16 cellular contexts compared by ENCODE assay signal in the genomic region with DNA sequence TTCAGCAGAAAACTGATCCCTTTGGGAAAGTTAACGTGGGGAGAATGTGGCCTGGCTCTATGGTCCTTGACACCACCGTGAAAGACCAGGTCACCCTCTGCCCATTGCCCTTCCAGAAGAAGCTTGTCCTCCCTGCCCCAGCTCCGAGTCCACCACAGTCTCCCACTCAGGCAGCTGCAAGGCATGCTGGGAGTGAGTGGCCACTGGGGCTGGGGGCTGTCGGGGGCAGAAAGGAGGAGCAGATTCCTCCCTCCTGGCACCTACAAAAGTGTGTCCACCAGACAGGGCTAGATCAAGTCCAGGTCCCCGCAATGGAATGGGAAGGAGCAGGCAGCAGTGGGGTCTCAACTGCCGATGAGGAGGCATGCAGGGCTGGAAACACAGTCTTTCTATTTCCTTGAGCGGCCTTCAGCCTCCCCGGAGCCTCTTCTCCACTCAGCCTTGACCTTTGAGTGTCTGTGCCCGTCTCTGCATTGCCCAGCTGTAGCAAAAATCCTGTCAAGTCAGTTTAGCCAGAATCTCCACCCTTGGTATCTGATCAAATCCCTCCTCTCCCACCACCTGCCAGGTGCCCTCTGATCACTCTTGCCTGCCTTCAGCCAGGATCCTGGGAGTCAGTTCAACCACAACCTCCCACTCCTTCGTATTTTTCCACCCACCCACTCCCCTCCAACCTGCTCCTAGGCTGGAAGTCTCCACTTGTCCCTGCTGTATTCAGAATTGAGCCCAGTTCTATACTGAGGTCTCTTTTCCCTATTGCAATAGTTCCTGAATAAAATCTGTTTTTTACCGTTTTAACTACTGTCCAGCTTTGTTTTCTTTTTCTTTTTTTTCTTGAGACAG. TPM values are rescaled to one million over a fixed set of nuclear protein-coding genes. Genes with fewer than 3 reads are reported as not detected.
DNase-seq lines count a peak whose midpoint lies in the region; ATAC-seq and TF ChIP-seq lines count a peak whose summit lies in the region.
"Had no signal": no experiment of that assay in that cellular context is flagged by ENCODE, and none has a peak within 500 bp of the region (broad histone marks: within the 10 kb centered on the region; RNA-seq: fewer than 3 reads in every experiment).

No MANE protein-coding gene starts in this region.

- no peak for TF ChIP-seq CTCF in nephron progenitor cell (IDR thresholded peaks at IDR 0.05)

- CTCF ChIA-PET in activated CD4-positive, alpha-beta memory T cell treated with anti-CD3 and anti-CD28 coated beads for 36 hours (lab: Charles Lee), result interaction anchor here (0.6 kb wide), 1 partner anchor 22 kb away, joined by 3 read pairs; no protein-coding TSS in a partner anchor

- ATAC-seq in SK-N-SH treated with all-trans-retinoic acid at 6 μM for 48 hours, result no peak; the same call in 2 of the 3 replicates

- peak; percentile 25 for DNase-seq in SIG-M5 treated with dmso at 0.1 percent for 504 hours (lab: John Stamatoyannopoulos, UW; ENCODE audit: unreplicated experiment)
- DNase-seq in SIG-M5 (lab: John Stamatoyannopoulos, UW), result no peak
- peak in 1 of 61 donors; percentile 24 for DNase-seq in caudate nucleus (lab: John Stamatoyannopoulos, UW)
- no peak for DNase-seq in nephron progenitor cell
- no peak for DNase-seq in middle frontal gyrus (ENCODE audit: extremely low spot score, low spot score)
- no peak for DNase-seq in EL
- DNase-seq in activated CD4-positive, alpha-beta memory T cell treated with anti-CD3 and anti-CD28 coated beads for 36 hours, result no peak
- DNase-seq: AML-193; CD4-positive, alpha-beta T cell; H7; Karpas-422; NCI-H1105 treated with DMSO at 0.1 percent for 48 hours; NCI-H187; NCI-H2171; RPMI8226 had no signal

- H3K4me3 Mint-ChIP-seq in nephron progenitor cell, result no peak overlapping the region
- no peak overlapping the region for H3K4me3 Mint-ChIP-seq in activated CD4-positive, alpha-beta memory T cell treated with anti-CD3 and anti-CD28 coated beads for 36 hours
- H3K4me3 Mint-ChIP-seq: CD4-positive, alpha-beta T cell had no signal

- H3K27ac ChIP-seq in caudate nucleus (ENCODE audit: low read depth, low read length), result peak overlapping the region; percentile 6

- intact Hi-C loops in activated CD4-positive, alpha-beta memory T cell treated with anti-CD3 and anti-CD28 coated beads for 36 hours (cut with micrococcal nuclease), result no loop called here

- no peaks in the 10 kb centered on the region for H3K36me3 Mint-ChIP-seq in nephron progenitor cell (ENCODE audit: low read depth)
- H3K36me3 Mint-ChIP-seq in activated CD4-positive, alpha-beta memory T cell treated with anti-CD3 and anti-CD28 coated beads for 36 hours, result no peaks in the 10 kb centered on the region

- H3K27me3 Mint-ChIP-seq in nephron progenitor cell (ENCODE audit: low read depth, poor library complexity), result peaks cover 6% of the 10 kb centered on the region
- no peaks in the 10 kb centered on the region for H3K27me3 Mint-ChIP-seq in activated CD4-positive, alpha-beta memory T cell treated with anti-CD3 and anti-CD28 coated beads for 36 hours
- H3K27me3 Mint-ChIP-seq: CD4-positive, alpha-beta T cell had no signal

- H3K4me1 Mint-ChIP-seq in nephron progenitor cell, result peaks cover 21% of the 10 kb centered on the region
- no peaks in the 10 kb centered on the region for H3K4me1 Mint-ChIP-seq in activated CD4-positive, alpha-beta memory T cell treated with anti-CD3 and anti-CD28 coated beads for 36 hours (ENCODE audit: low read depth)

- POLR2A ChIA-PET in activated CD4-positive, alpha-beta memory T cell treated with anti-CD3 and anti-CD28 coated beads for 36 hours (lab: Charles Lee), result no interaction called here

- H3K27ac Mint-ChIP-seq in nephron progenitor cell, result peak overlapping the region; percentile 64
- no peak overlapping the region for H3K27ac Mint-ChIP-seq in activated CD4-positive, alpha-beta memory T cell treated with anti-CD3 and anti-CD28 coated beads for 36 hours
- H3K27ac Mint-ChIP-seq: CD4-positive, alpha-beta T cell had no signal

- no peaks in the 10 kb centered on the region for H3K9me3 Mint-ChIP-seq in nephron progenitor cell
- H3K9me3 Mint-ChIP-seq in activated CD4-positive, alpha-beta memory T cell treated with anti-CD3 and anti-CD28 coated beads for 36 hours, result no peaks in the 10 kb centered on the region
- H3K9me3 Mint-ChIP-seq: CD4-positive, alpha-beta T cell had no signal

TF ChIP-seq in SK-N-SH treated with all-trans-retinoic acid at 6 μM for 48 hours, 23 proteins besides CTCF, POLR2A, EP300 and RAD21 (continues in another document):
- TF ChIP-seq ZNF8 (CRISPR knock-in tag; IDR thresholded peaks at IDR 0.05) (no peak), ZNF70 (CRISPR knock-in tag; IDR thresholded peaks at IDR 0.05) (no peak), ESRRG (CRISPR knock-in tag; IDR thresholded peaks at IDR 0.05) (no peak), ISL1 (CRISPR knock-in tag; IDR thresholded peaks at IDR 0.05) (no peak), ZNF565 (CRISPR knock-in tag; conservative IDR thresholded peaks at IDR 0.05; ENCODE audit: low read depth) (no peak), ZFP3 (CRISPR knock-in tag; IDR thresholded peaks at IDR 0.05) (no peak), BACH2 (CRISPR knock-in tag; IDR thresholded peaks at IDR 0.05; ENCODE audit: borderline replicate concordance) (no peak), TOX (CRISPR knock-in tag; IDR thresholded peaks at IDR 0.05; ENCODE audit: borderline replicate concordance) (no peak), GLIS3 (CRISPR knock-in tag; IDR thresholded peaks at IDR 0.05) (no peak), PPARA (CRISPR knock-in tag; IDR thresholded peaks at IDR 0.05; ENCODE audit: borderline replicate concordance) (no peak), ZFP30 (CRISPR knock-in tag; IDR thresholded peaks at IDR 0.05) (no peak), SNAI2 (CRISPR knock-in tag; IDR thresholded peaks at IDR 0.05) (no peak), TCF4 (CRISPR knock-in tag; IDR thresholded peaks at IDR 0.05; ENCODE audit: borderline replicate concordance) (no peak)
- TF ChIP-seq, protein P1, sequence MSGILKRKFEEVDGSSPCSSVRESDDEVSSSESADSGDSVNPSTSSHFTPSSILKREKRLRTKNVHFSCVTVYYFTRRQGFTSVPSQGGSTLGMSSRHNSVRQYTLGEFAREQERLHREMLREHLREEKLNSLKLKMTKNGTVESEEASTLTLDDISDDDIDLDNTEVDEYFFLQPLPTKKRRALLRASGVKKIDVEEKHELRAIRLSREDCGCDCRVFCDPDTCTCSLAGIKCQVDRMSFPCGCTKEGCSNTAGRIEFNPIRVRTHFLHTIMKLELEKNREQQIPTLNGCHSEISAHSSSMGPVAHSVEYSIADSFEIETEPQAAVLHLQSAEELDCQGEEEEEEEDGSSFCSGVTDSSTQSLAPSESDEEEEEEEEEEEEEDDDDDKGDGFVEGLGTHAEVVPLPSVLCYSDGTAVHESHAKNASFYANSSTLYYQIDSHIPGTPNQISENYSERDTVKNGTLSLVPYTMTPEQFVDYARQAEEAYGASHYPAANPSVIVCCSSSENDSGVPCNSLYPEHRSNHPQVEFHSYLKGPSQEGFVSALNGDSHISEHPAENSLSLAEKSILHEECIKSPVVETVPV (CRISPR knock-in tag; IDR thresholded peaks at IDR 0.05), result no peak
- TF ChIP-seq, protein P2, sequence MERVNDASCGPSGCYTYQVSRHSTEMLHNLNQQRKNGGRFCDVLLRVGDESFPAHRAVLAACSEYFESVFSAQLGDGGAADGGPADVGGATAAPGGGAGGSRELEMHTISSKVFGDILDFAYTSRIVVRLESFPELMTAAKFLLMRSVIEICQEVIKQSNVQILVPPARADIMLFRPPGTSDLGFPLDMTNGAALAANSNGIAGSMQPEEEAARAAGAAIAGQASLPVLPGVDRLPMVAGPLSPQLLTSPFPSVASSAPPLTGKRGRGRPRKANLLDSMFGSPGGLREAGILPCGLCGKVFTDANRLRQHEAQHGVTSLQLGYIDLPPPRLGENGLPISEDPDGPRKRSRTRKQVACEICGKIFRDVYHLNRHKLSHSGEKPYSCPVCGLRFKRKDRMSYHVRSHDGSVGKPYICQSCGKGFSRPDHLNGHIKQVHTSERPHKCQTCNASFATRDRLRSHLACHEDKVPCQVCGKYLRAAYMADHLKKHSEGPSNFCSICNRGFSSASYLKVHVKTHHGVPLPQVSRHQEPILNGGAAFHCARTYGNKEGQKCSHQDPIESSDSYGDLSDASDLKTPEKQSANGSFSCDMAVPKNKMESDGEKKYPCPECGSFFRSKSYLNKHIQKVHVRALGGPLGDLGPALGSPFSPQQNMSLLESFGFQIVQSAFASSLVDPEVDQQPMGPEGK (CRISPR knock-in tag; IDR thresholded peaks at IDR 0.05; ENCODE audit: borderline replicate concordance), result no peak
- TF ChIP-seq, protein P3, sequence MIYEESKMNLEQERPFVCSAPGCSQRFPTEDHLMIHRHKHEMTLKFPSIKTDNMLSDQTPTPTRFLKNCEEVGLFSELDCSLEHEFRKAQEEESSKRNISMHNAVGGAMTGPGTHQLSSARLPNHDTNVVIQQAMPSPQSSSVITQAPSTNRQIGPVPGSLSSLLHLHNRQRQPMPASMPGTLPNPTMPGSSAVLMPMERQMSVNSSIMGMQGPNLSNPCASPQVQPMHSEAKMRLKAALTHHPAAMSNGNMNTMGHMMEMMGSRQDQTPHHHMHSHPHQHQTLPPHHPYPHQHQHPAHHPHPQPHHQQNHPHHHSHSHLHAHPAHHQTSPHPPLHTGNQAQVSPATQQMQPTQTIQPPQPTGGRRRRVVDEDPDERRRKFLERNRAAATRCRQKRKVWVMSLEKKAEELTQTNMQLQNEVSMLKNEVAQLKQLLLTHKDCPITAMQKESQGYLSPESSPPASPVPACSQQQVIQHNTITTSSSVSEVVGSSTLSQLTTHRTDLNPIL (CRISPR knock-in tag; IDR thresholded peaks at IDR 0.05; ENCODE audit: low read depth), result no peak

RNA-seq across cellular contexts. Expression of a gene that starts 6.9 kb away (rescaled TPM):
- total RNA-seq in activated CD4-positive, alpha-beta memory T cell treated with anti-CD3 and anti-CD28 coated beads for 36 hours, result 10 to 100 TPM; 19.7 to 21.7 TPM

RNA-seq across cellular contexts. Expression of a gene that starts 14.8 kb away (rescaled TPM):
- 1 to 10 TPM in 1 of 2 experiments, under 1 TPM in 1; 0.99 to 1.2 TPM for total RNA-seq in activated CD4-positive, alpha-beta memory T cell treated with anti-CD3 and anti-CD28 coated beads for 36 hours

RNA-seq across cellular contexts. Expression of a gene that starts 40.4 kb away (rescaled TPM):
- 10 to 100 TPM; 25.9 to 27.5 TPM for total RNA-seq in activated CD4-positive, alpha-beta memory T cell treated with anti-CD3 and anti-CD28 coated beads for 36 hours

RNA-seq across cellular contexts. Expression of a gene that starts 53.0 kb away (rescaled TPM):
- 10 to 100 TPM; 31.7 to 44.4 TPM for total RNA-seq in activated CD4-positive, alpha-beta memory T cell treated with anti-CD3 and anti-CD28 coated beads for 36 hours
